ENCODE assay signal across 13 cellular contexts in the genomic region with DNA sequence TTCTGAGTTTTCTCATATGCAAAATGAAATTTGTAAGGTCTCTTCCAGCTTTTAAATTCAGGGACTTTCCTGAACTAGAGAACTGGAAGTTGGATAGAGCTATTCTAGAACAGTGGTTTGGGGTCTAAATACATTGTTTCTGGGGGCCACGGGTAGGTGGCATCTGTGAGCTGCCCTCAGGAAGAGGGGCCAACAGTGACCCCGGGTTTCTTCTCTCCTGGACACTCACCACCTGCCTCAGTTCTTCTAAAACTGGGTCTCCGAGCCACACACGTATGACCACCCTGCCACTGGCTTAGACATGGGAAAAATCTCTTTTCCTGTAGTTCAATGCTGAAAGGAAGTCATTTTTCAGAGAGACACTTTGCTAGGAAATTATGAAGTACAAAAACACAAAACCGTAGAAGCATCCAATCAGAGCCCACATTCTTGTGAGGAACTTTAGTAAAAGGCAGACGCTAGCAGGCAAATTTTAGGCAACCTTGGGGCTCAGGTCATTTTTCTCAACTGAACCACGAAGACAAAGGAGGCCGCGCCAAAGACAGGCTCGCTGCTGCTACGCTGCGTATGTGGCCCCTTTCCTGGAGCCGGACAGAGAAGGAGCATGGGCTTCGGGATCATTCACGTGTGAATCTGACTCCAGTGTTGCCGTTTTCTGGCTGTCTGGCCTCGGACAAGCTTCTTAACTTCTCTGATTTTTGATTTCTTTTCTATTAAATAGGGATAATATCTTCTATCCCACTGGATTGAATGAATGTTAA. TPM values are rescaled to one million over a fixed set of nuclear protein-coding genes. Genes with fewer than 3 reads are reported as not detected.
DNase-seq lines count a peak whose midpoint lies in the region; ATAC-seq and TF ChIP-seq lines count a peak whose summit lies in the region.
"Had no signal": no experiment of that assay in that cellular context is flagged by ENCODE, and none has a peak within 500 bp of the region (broad histone marks: within the 10 kb centered on the region; RNA-seq: fewer than 3 reads in every experiment).

No MANE protein-coding gene starts in this region.

- H3K9me3 ChIP-seq in upper lobe of right lung: no peaks in the 10 kb centered on the region

- H3K27me3 Mint-ChIP-seq in activated naive CD8-positive, alpha-beta T cell: peaks cover 24% of the 10 kb centered on the region
- peaks cover 48% of the 10 kb centered on the region for H3K27me3 Mint-ChIP-seq in activated naive CD8-positive, alpha-beta T cell treated with anti-CD3 and anti-CD28 coated beads for 36 hours
- H3K27me3 Mint-ChIP-seq in endothelial cell (ENCODE audit: unreplicated experiment): peaks cover 9% of the 10 kb centered on the region
- peaks cover 22 to 40% of the 10 kb centered on the region in 2 donors for H3K27me3 Mint-ChIP-seq in natural killer cell treated with Interleukin-12 subunit alpha and Interleukin-12 subunit beta and Interleukin-15 and Interleukin-18, amount 100 ng/mL, for 72 hours

- H3K4me3 ChIP-seq in upper lobe of right lung: no peak overlapping the region

- peak overlapping the region; percentile 80 for H3K27ac ChIP-seq in upper lobe of right lung

- no peak overlapping the region for H3K27ac Mint-ChIP-seq in activated naive CD8-positive, alpha-beta T cell
- no peak overlapping the region for H3K27ac Mint-ChIP-seq in activated naive CD8-positive, alpha-beta T cell treated with anti-CD3 and anti-CD28 coated beads for 36 hours
- H3K27ac Mint-ChIP-seq in endothelial cell (ENCODE audit: unreplicated experiment): peak overlapping the region; percentile 82
- H3K27ac Mint-ChIP-seq in natural killer cell treated with Interleukin-12 subunit alpha and Interleukin-12 subunit beta and Interleukin-15 and Interleukin-18, amount 100 ng/mL, for 72 hours: no peak overlapping the region
- H3K27ac Mint-ChIP-seq: activated naive CD8-positive, alpha-beta T cell treated with anti-CD3 and anti-CD28 coated beads, Interleukin-2, amount 10 ng/mL, durations not matched to agents 7 days and 5 days had no signal

- peak overlapping the region; percentile 82 for H3K4me3 Mint-ChIP-seq in activated naive CD8-positive, alpha-beta T cell
- H3K4me3 Mint-ChIP-seq in activated naive CD8-positive, alpha-beta T cell treated with anti-CD3 and anti-CD28 coated beads for 36 hours: no peak overlapping the region
- H3K4me3 Mint-ChIP-seq in endothelial cell (ENCODE audit: unreplicated experiment): peak overlapping the region; percentile 79
- H3K4me3 Mint-ChIP-seq in natural killer cell treated with Interleukin-12 subunit alpha and Interleukin-12 subunit beta and Interleukin-15 and Interleukin-18, amount 100 ng/mL, for 72 hours: peak overlapping the region; percentile 67

- DNase-seq in activated naive CD8-positive, alpha-beta T cell treated with anti-CD3 and anti-CD28 coated beads for 36 hours: no peak
- DNase-seq in endothelial cell (ENCODE audit: low spot score) (no peak), upper lobe of right lung (no peak), iPS-NIHi7 (ENCODE audit: extremely low spot score) (no peak), SW 1271 (lab: John Stamatoyannopoulos, UW) (no peak), NCI-H82 treated with DMSO at 0.1 percent for 48 hours (lab: John Stamatoyannopoulos, UW; ENCODE audit: unreplicated experiment) (no peak)
- no peak for DNase-seq in natural killer cell treated with Interleukin-12 subunit alpha and Interleukin-12 subunit beta and Interleukin-15 and Interleukin-18, amount 100 ng/mL, for 72 hours (ENCODE audit: low spot score)
- DNase-seq: activated CD4-positive, alpha-beta T cell treated with anti-CD3 and anti-CD28 coated beads, Interleukin-2, amount 50 U/mL, for 4 hours; SHP77 treated with DMSO at 0.1 percent for 48 hours had no signal

- peaks cover 15% of the 10 kb centered on the region for H3K4me1 ChIP-seq in upper lobe of right lung

- intact Hi-C loops in upper lobe of right lung (cut with DNase I): no loop called here

- H3K4me1 Mint-ChIP-seq in activated naive CD8-positive, alpha-beta T cell (ENCODE audit: low read depth): peaks cover 20% of the 10 kb centered on the region
- peaks cover 22% of the 10 kb centered on the region for H3K4me1 Mint-ChIP-seq in activated naive CD8-positive, alpha-beta T cell treated with anti-CD3 and anti-CD28 coated beads for 36 hours
- H3K4me1 Mint-ChIP-seq in endothelial cell (ENCODE audit: unreplicated experiment): peaks cover 54% of the 10 kb centered on the region
- peaks cover 9 to 12% of the 10 kb centered on the region in 2 donors for H3K4me1 Mint-ChIP-seq in natural killer cell treated with Interleukin-12 subunit alpha and Interleukin-12 subunit beta and Interleukin-15 and Interleukin-18, amount 100 ng/mL, for 72 hours (ENCODE audit: low read depth in 2 of 2)

- no peaks in the 10 kb centered on the region for H3K9me3 Mint-ChIP-seq in activated naive CD8-positive, alpha-beta T cell (ENCODE audit: low read depth)
- H3K9me3 Mint-ChIP-seq in activated naive CD8-positive, alpha-beta T cell treated with anti-CD3 and anti-CD28 coated beads for 36 hours: no peaks in the 10 kb centered on the region
- no peaks in the 10 kb centered on the region for H3K9me3 Mint-ChIP-seq in endothelial cell (ENCODE audit: unreplicated experiment)
- H3K9me3 Mint-ChIP-seq in natural killer cell treated with Interleukin-12 subunit alpha and Interleukin-12 subunit beta and Interleukin-15 and Interleukin-18, amount 100 ng/mL, for 72 hours: no peaks in the 10 kb centered on the region
- H3K9me3 Mint-ChIP-seq: activated naive CD8-positive, alpha-beta T cell treated with anti-CD3 and anti-CD28 coated beads, Interleukin-2, amount 10 ng/mL, durations not matched to agents 7 days and 5 days had no signal

- H3K36me3 ChIP-seq in upper lobe of right lung: no peaks in the 10 kb centered on the region

- TF ChIP-seq CTCF in endothelial cell (IDR thresholded peaks at IDR 0.05; ENCODE audit: unreplicated experiment): no peak
- TF ChIP-seq CTCF in upper lobe of right lung (IDR thresholded peaks at IDR 0.05): no peak

- no peaks in the 10 kb centered on the region for H3K27me3 ChIP-seq in upper lobe of right lung

- no peak for ATAC-seq in natural killer cell treated with Interleukin-12 subunit alpha and Interleukin-12 subunit beta and Interleukin-15 and Interleukin-18, amount 100 ng/mL, for 72 hours
- no peak for ATAC-seq in upper lobe of right lung
- ATAC-seq: HCT116 had no signal

- H3K36me3 Mint-ChIP-seq in activated naive CD8-positive, alpha-beta T cell: no peaks in the 10 kb centered on the region
- H3K36me3 Mint-ChIP-seq in activated naive CD8-positive, alpha-beta T cell treated with anti-CD3 and anti-CD28 coated beads for 36 hours: no peaks in the 10 kb centered on the region
- H3K36me3 Mint-ChIP-seq in endothelial cell (ENCODE audit: low read depth, unreplicated experiment): peaks cover 3% of the 10 kb centered on the region
- H3K36me3 Mint-ChIP-seq in natural killer cell treated with Interleukin-12 subunit alpha and Interleukin-12 subunit beta and Interleukin-15 and Interleukin-18, amount 100 ng/mL, for 72 hours: no peaks in the 10 kb centered on the region
- H3K36me3 Mint-ChIP-seq: activated naive CD8-positive, alpha-beta T cell treated with anti-CD3 and anti-CD28 coated beads, Interleukin-2, amount 10 ng/mL, durations not matched to agents 7 days and 5 days had no signal

RNA-seq across cellular contexts. Expression of a gene that starts 50.5 kb away (rescaled TPM):
- total RNA-seq in activated naive CD8-positive, alpha-beta T cell treated with anti-CD3 and anti-CD28 coated beads for 36 hours: not detected
- total RNA-seq in endothelial cell (ENCODE audit: unreplicated experiment) (23.3 TPM), upper lobe of right lung (12.2 TPM)
- total RNA-seq in natural killer cell treated with Interleukin-12 subunit alpha and Interleukin-12 subunit beta and Interleukin-15 and Interleukin-18, amount 100 ng/mL, for 72 hours: not detected
- total RNA-seq: MCF 10A had no signal

Comparison
In these comparisons a context has a peak if more than half of its experiments do, and no peak if none do; other contexts are left out.
1. RNA of a gene that starts 50.5 kb away (total RNA-seq): 23.3 TPM in endothelial cell (single experiment) and 12.2 TPM in upper lobe of right lung (single experiment); not detected in natural killer cell treated with Interleukin-12 subunit alpha and Interleukin-12 subunit beta and Interleukin-15 and Interleukin-18, amount 100 ng/mL, for 72 hours and not detected in activated naive CD8-positive, alpha-beta T cell treated with anti-CD3 and anti-CD28 coated beads for 36 hours; every median in the first group is over 10 times any median in the second.